Comparison of ENCODE assay signal across 11 cellular contexts in genomic region chr17:17714261-17714866, GRCh38. TPM values are rescaled to one million over a fixed set of nuclear protein-coding genes. Genes with fewer than 3 reads are reported as not detected.
A peak's percentile ranks its signal among the peaks of the same experiment; 100 is the strongest.
DNase-seq lines count a peak whose midpoint lies in the region; ATAC-seq and TF ChIP-seq lines count a peak whose summit lies in the region.
"Had no signal": no experiment of that assay in that cellular context is flagged by ENCODE, and none has a peak within 500 bp of the region (broad histone marks: within the 10 kb centered on the region; RNA-seq: fewer than 3 reads in every experiment).

No MANE protein-coding gene starts in this region.

- H3K9me3 Mint-ChIP-seq in progenitor cell of endocrine pancreas (ENCODE audit: low read depth) = no peaks in the 10 kb centered on the region
- H3K9me3 Mint-ChIP-seq: activated naive CD4-positive, alpha-beta T cell treated with anti-CD3 and anti-CD28 coated beads, Interleukin-2, amount 50 U/mL, for 72 hours had no signal

- H3K4me3 Mint-ChIP-seq in progenitor cell of endocrine pancreas (ENCODE audit: low read depth) = no peak overlapping the region

- H3K9me3 ChIP-seq in Peyer's patch (no peaks in the 10 kb centered on the region), gastroesophageal sphincter (no peaks in the 10 kb centered on the region)

- TF ChIP-seq POLR2A in Peyer's patch (IDR thresholded peaks at IDR 0.05) (no peak), gastroesophageal sphincter (IDR thresholded peaks at IDR 0.05) (no peak), GM18505 (IDR thresholded peaks at IDR 0.05; ENCODE audit: borderline replicate concordance, extremely low read depth, insufficient read depth, insufficient read length) (no peak)

- H3K4me1 ChIP-seq in Peyer's patch = peaks cover 0 to 42% (median 4%) of the 10 kb centered on the region in 4 donors
- peaks cover 3 to 90% (median 39%) of the 10 kb centered on the region in 3 donors for H3K4me1 ChIP-seq in gastroesophageal sphincter

- no peak for TF ChIP-seq EP300 in gastroesophageal sphincter (IDR thresholded peaks at IDR 0.05)

- TF ChIP-seq CTCF in C4-2B (conservative IDR thresholded peaks at IDR 0.05) = no peak
- no peak for TF ChIP-seq CTCF in Peyer's patch (IDR thresholded peaks at IDR 0.05)
- TF ChIP-seq CTCF in gastroesophageal sphincter (IDR thresholded peaks at IDR 0.05) = peak in 2 of 4 experiments; percentile 3 to 30
- TF ChIP-seq CTCF in progenitor cell of endocrine pancreas (IDR thresholded peaks at IDR 0.05; ENCODE audit: unreplicated experiment) = no peak

- peak overlapping the region; percentile 78 for H3K27ac Mint-ChIP-seq in progenitor cell of endocrine pancreas
- H3K27ac Mint-ChIP-seq: activated naive CD4-positive, alpha-beta T cell treated with anti-CD3 and anti-CD28 coated beads, Interleukin-2, amount 50 U/mL, for 72 hours had no signal

- peaks cover 2% of the 10 kb centered on the region for H3K36me3 Mint-ChIP-seq in progenitor cell of endocrine pancreas (ENCODE audit: insufficient read depth)
- H3K36me3 Mint-ChIP-seq: activated naive CD4-positive, alpha-beta T cell treated with anti-CD3 and anti-CD28 coated beads, Interleukin-2, amount 50 U/mL, for 72 hours had no signal

- peaks cover 48% of the 10 kb centered on the region for H3K4me1 Mint-ChIP-seq in progenitor cell of endocrine pancreas (ENCODE audit: low read depth)

- no peaks in the 10 kb centered on the region for H3K36me3 ChIP-seq in Peyer's patch
- no peaks in the 10 kb centered on the region for H3K36me3 ChIP-seq in gastroesophageal sphincter

- H3K27me3 Mint-ChIP-seq in progenitor cell of endocrine pancreas = no peaks in the 10 kb centered on the region

- 14 to 28% methylated on average over 6 to 10 of the region's 16 CpGs for WGBS in gastroesophageal sphincter (ENCODE audit: low coverage in 1 of 2), 2 donors

- H3K27me3 ChIP-seq in Peyer's patch = no peaks in the 10 kb centered on the region
- no peaks in the 10 kb centered on the region for H3K27me3 ChIP-seq in gastroesophageal sphincter

- H3K27ac ChIP-seq in C4-2B (peak overlapping the region; percentile 47), Peyer's patch (peak overlapping the region in 3 of 4 donors; percentile 17 to 77 (median 49)), gastroesophageal sphincter (peak overlapping the region; percentile 72 to 89 (median 87))

- no peak overlapping the region for H3K4me3 ChIP-seq in Peyer's patch
- no peak overlapping the region for H3K4me3 ChIP-seq in gastroesophageal sphincter

- DNase-seq in Peyer's patch (no peak), progenitor cell of endocrine pancreas (ENCODE audit: low spot score, unreplicated experiment) (no peak), glomerular visceral epithelial cell (ENCODE audit: extremely low spot score) (no peak), SHP77 treated with DMSO at 0.1 percent for 48 hours (lab: John Stamatoyannopoulos, UW) (no peak), DMS153 (lab: John Stamatoyannopoulos, UW) (no peak)
- DNase-seq: NCI-H1092; NK-92 treated with Interleukin-12 subunit alpha and Interleukin-12 subunit beta, amount 100 ng/mL, for 24 hours had no signal

- ATAC-seq in gastroesophageal sphincter (no peak), GM18505 (IDR thresholded peaks at IDR 0.05; ENCODE audit: unreplicated experiment) (no peak)

RNA-seq across cellular contexts. Expression of gene RAI1, which starts 33.1 kb away (rescaled TPM):
- 10 to 100 TPM; 12.8 to 51.2 (median 47.6) TPM for total RNA-seq in Peyer's patch
- 10 to 100 TPM; 15.9 to 39.7 (median 28.3) TPM for total RNA-seq in gastroesophageal sphincter
- 69.0 and 75.0 TPM in 2 replicates for total RNA-seq in progenitor cell of endocrine pancreas
